Comparison of ENCODE assay signal across 26 cellular contexts in genomic region chr5:161686149-161686548, GRCh38. TPM values are rescaled to one million over a fixed set of nuclear protein-coding genes. Genes with fewer than 3 reads are reported as not detected.
DNase-seq lines count a peak whose midpoint lies in the region; ATAC-seq and TF ChIP-seq lines count a peak whose summit lies in the region.
"Had no signal": no experiment of that assay in that cellular context is flagged by ENCODE, and none has a peak within 500 bp of the region (broad histone marks: within the 10 kb centered on the region; RNA-seq: fewer than 3 reads in every experiment).

No MANE protein-coding gene starts in this region.

- H3K9me3 ChIP-seq in endodermal cell (ENCODE audit: control insufficient read depth, low read length) (no peaks in the 10 kb centered on the region), smooth muscle cell (replicated peaks; ENCODE audit: low read depth) (no peaks in the 10 kb centered on the region)
- H3K9me3 ChIP-seq: BE2C, BLaER1 had no signal

- peak; percentile 71 for DNase-seq in G401 (ENCODE audit: low spot score)
- peak; percentile 66 for DNase-seq in cerebellar cortex (ENCODE audit: low spot score)
- DNase-seq in endodermal cell = peak; percentile 42
- DNase-seq in smooth muscle cell (lab: John Stamatoyannopoulos, UW; ENCODE audit: unreplicated experiment) = no peak
- DNase-seq in activated naive CD4-positive, alpha-beta T cell treated with anti-CD3 and anti-CD28 coated beads, Interleukin-2, amount 50 U/mL, for 16 hours = no peak
- DNase-seq in activated T-cell treated with anti-CD3 and anti-CD28 coated beads for 4 hours = no peak
- DNase-seq: 8988T; ACHN; BE2C; CD4-positive, alpha-beta memory T cell; CD4-positive, CD25-positive, alpha-beta regulatory T cell; CD8-positive, alpha-beta memory T cell; COR-L47; DMS 273 treated with DMSO at 0.1 percent for 48 hours; DMS153; DMS53; DMS79; DND-41; EL; GF-D8 had no signal

- no peak overlapping the region for H3K27ac Mint-ChIP-seq in endodermal cell
- H3K27ac Mint-ChIP-seq: CD14-positive monocyte; CD4-positive, alpha-beta memory T cell; CD4-positive, CD25-positive, alpha-beta regulatory T cell; CD8-positive, alpha-beta memory T cell had no signal

- H3K79me2 ChIP-seq in smooth muscle cell (ENCODE audit: low read depth) = no peaks in the 10 kb centered on the region

- TF ChIP-seq CTCF in endodermal cell (conservative IDR thresholded peaks at IDR 0.05) (no peak), smooth muscle cell (IDR thresholded peaks at IDR 0.05; ENCODE audit: borderline replicate concordance, insufficient read depth, poor library complexity, severe bottlenecking) (no peak)

- H3K4me3 ChIP-seq in endodermal cell (ENCODE audit: low read length) (no peak overlapping the region), smooth muscle cell (no peak overlapping the region)
- H3K4me3 ChIP-seq: BLaER1 had no signal

- no peaks in the 10 kb centered on the region for H3K9me3 Mint-ChIP-seq in endodermal cell

- no peak overlapping the region for H2AFZ ChIP-seq in smooth muscle cell (ENCODE audit: low read depth)

- ATAC-seq in GM21529 (IDR thresholded peaks at IDR 0.05; ENCODE audit: unreplicated experiment) = no peak

- H3K9ac ChIP-seq in endodermal cell (ENCODE audit: extremely low read depth, low read length, poor library complexity, severe bottlenecking) (no peak overlapping the region), smooth muscle cell (ENCODE audit: low read depth) (no peak overlapping the region)
- H3K9ac ChIP-seq: BLaER1 had no signal

- 91% methylated on average over 8 of the region's 8 CpGs; no CpG with 5 or more reads in 1 of the 2 experiments for WGBS in endodermal cell (ENCODE audit: insufficient coverage in 1 of 2, insufficient read length in 1 of 2), 2 experiments
- 93% methylated on average over 8 of the region's 8 CpGs for WGBS in smooth muscle cell (ENCODE audit: low lambda C conversion rate)

- peak overlapping the region; percentile 16 for H3K4me2 ChIP-seq in smooth muscle cell
- H3K4me2 ChIP-seq: BLaER1 had no signal

- in situ Hi-C loops in G401 (cut with HindIII; ENCODE audit: low sequenced_read_pairs) = no loop called here

- H3K27ac ChIP-seq in endodermal cell (ENCODE audit: low read depth, low read length) (no peak overlapping the region), smooth muscle cell (ENCODE audit: low read depth) (no peak overlapping the region)
- H3K27ac ChIP-seq: BLaER1 had no signal

- H3K27me3 ChIP-seq in endodermal cell (ENCODE audit: control insufficient read depth, insufficient read depth, low read length, poor library complexity, severe bottlenecking) = no peaks in the 10 kb centered on the region
- H3K27me3 ChIP-seq in smooth muscle cell (ENCODE audit: low read depth) = peaks cover 7% of the 10 kb centered on the region
- H3K27me3 ChIP-seq: BE2C, BLaER1 had no signal

- no peaks in the 10 kb centered on the region for H3K27me3 Mint-ChIP-seq in endodermal cell (ENCODE audit: insufficient read depth)
- H3K27me3 Mint-ChIP-seq: CD4-positive, alpha-beta memory T cell; CD4-positive, CD25-positive, alpha-beta regulatory T cell; CD8-positive, alpha-beta memory T cell had no signal

- H3K4me3 Mint-ChIP-seq in endodermal cell = no peak overlapping the region
- H3K4me3 Mint-ChIP-seq: CD14-positive monocyte; CD4-positive, alpha-beta memory T cell; CD4-positive, CD25-positive, alpha-beta regulatory T cell; CD8-positive, alpha-beta memory T cell had no signal

- no peaks in the 10 kb centered on the region for H3K36me3 Mint-ChIP-seq in endodermal cell (ENCODE audit: low read depth)
- H3K36me3 Mint-ChIP-seq: CD14-positive monocyte; CD4-positive, alpha-beta memory T cell; CD4-positive, CD25-positive, alpha-beta regulatory T cell; CD8-positive, alpha-beta memory T cell had no signal

- peaks cover 11% of the 10 kb centered on the region for H3K4me1 Mint-ChIP-seq in endodermal cell
- H3K4me1 Mint-ChIP-seq: CD14-positive monocyte; CD4-positive, alpha-beta memory T cell; CD4-positive, CD25-positive, alpha-beta regulatory T cell; CD8-positive, alpha-beta memory T cell had no signal

- H3K36me3 ChIP-seq in endodermal cell (ENCODE audit: control insufficient read depth, insufficient read depth, low read length) = no peaks in the 10 kb centered on the region
- no peaks in the 10 kb centered on the region for H3K36me3 ChIP-seq in smooth muscle cell (ENCODE audit: low read depth)
- H3K36me3 ChIP-seq: BE2C, BLaER1 had no signal

- H3K4me1 ChIP-seq in endodermal cell (ENCODE audit: control insufficient read depth, insufficient read depth, low read length) (peaks cover 12% of the 10 kb centered on the region), smooth muscle cell (ENCODE audit: low read depth) (no peaks in the 10 kb centered on the region)
- H3K4me1 ChIP-seq: BE2C, BLaER1 had no signal

- H3F3A ChIP-seq in smooth muscle cell (ENCODE audit: low read depth) = no peaks in the 10 kb centered on the region

- no peaks in the 10 kb centered on the region for H4K20me1 ChIP-seq in smooth muscle cell (ENCODE audit: low read depth)
- H4K20me1 ChIP-seq: BLaER1 had no signal

RNA-seq across cellular contexts. Expression of gene GABRA6, which starts 0.6 kb away (rescaled TPM):
- not detected in 2 replicates for total RNA-seq in G401 (2014; rRNA removed; shearing (Covaris generic))
- not detected for total RNA-seq in endodermal cell
- not detected for polyA plus RNA-seq in endodermal cell (2013, experiment 1 of 2)
- not detected for polyA plus RNA-seq in endodermal cell (2013, experiment 2 of 2)
- total RNA-seq in smooth muscle cell = not detected in 2 replicates
- polyA plus RNA-seq in smooth muscle cell = not detected in 2 replicates
- total RNA-seq: A673; CD4-positive, alpha-beta memory T cell; CD4-positive, CD25-positive, alpha-beta regulatory T cell; CD8-positive, alpha-beta memory T cell; Daoy had no signal
- polyA plus RNA-seq: AG04450; CD14-positive monocyte; CD4-positive, alpha-beta memory T cell; CD4-positive, CD25-positive, alpha-beta regulatory T cell; CD8-positive, alpha-beta memory T cell had no signal

Comparison
In these comparisons a context has a peak if more than half of its experiments do, and no peak if none do; other contexts are left out.
1. DNase-seq: peak in G401 (single experiment), cerebellar cortex (single experiment) and endodermal cell (single experiment); none in smooth muscle cell (single experiment), activated naive CD4-positive, alpha-beta T cell treated with anti-CD3 and anti-CD28 coated beads, Interleukin-2, amount 50 U/mL, for 16 hours (single experiment) and activated T-cell treated with anti-CD3 and anti-CD28 coated beads for 4 hours (single experiment).